9 cellular contexts compared by ENCODE assay signal in the genomic region with DNA sequence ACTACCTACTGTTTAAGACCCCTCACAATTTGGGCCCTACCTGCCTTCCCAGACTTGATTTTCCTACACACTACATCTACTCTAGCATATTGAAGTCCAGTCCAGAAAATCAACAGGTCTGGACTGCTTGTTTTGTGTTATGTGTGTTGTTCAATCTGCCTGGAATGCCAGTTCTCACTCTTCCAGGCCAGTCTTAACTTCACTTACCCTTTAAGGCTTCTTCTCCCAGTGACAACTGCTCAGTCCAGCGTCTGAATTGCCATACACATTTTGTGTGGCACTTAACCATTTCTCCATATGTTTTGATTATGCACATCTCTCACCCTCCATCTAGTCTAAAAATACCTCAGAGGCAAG. TPM values are rescaled to one million over a fixed set of nuclear protein-coding genes. Genes with fewer than 3 reads are reported as not detected.
DNase-seq lines count a peak whose midpoint lies in the region; ATAC-seq and TF ChIP-seq lines count a peak whose summit lies in the region.
"Had no signal": no experiment of that assay in that cellular context is flagged by ENCODE, and none has a peak within 500 bp of the region (broad histone marks: within the 10 kb centered on the region; RNA-seq: fewer than 3 reads in every experiment).

No MANE protein-coding gene starts in this region.

- CTCF ChIA-PET in activated CD4-positive, alpha-beta T cell treated with anti-CD3 and anti-CD28 coated beads for 36 hours (lab: Charles Lee) = no interaction called here
- CTCF ChIA-PET in T-cell (lab: Charles Lee) = no interaction called here

- DNase-seq in activated CD4-positive, alpha-beta T cell treated with anti-CD3 and anti-CD28 coated beads for 36 hours = no peak
- DNase-seq in activated CD4-positive, alpha-beta T cell treated with anti-CD3 and anti-CD28 coated beads, Interleukin-2, amount 50 U/mL, for 48 hours = no peak
- DNase-seq in T-cell = no peak
- no peak for DNase-seq in fibroblast of pulmonary artery (ENCODE audit: low read depth)
- no peak for DNase-seq in SKM-1 treated with dmso at 0.1 percent for 144 hours (lab: John Stamatoyannopoulos, UW; ENCODE audit: unreplicated experiment)
- no peak for DNase-seq in iPS-NIHi7 (ENCODE audit: extremely low spot score)
- DNase-seq in NCI-H524 treated with DMSO at 0.1 percent for 48 hours (lab: John Stamatoyannopoulos, UW) = no peak
- DNase-seq: COR-L47 had no signal

- H3K27ac Mint-ChIP-seq in activated CD4-positive, alpha-beta T cell treated with anti-CD3 and anti-CD28 coated beads for 36 hours = peak overlapping the region; percentile 53
- H3K27ac Mint-ChIP-seq in T-cell = no peak overlapping the region
- H3K27ac Mint-ChIP-seq in stimulated activated memory B cell treated with anti-CD40 and anti-IgM and Interleukin-4, amounts not matched to agents 10 μg/mL and 1 μg/mL and 100 μg/mL, for 72 hours = no peak overlapping the region

- peak overlapping the region; percentile 89 for H3K4me3 Mint-ChIP-seq in activated CD4-positive, alpha-beta T cell treated with anti-CD3 and anti-CD28 coated beads for 36 hours
- H3K4me3 Mint-ChIP-seq in T-cell = peak overlapping the region; percentile 69 to 86 (median 74)
- H3K4me3 Mint-ChIP-seq in stimulated activated memory B cell treated with anti-CD40 and anti-IgM and Interleukin-4, amounts not matched to agents 10 μg/mL and 1 μg/mL and 100 μg/mL, for 72 hours = peak overlapping the region; percentile 83

- POLR2A ChIA-PET in activated CD4-positive, alpha-beta T cell treated with anti-CD3 and anti-CD28 coated beads for 36 hours (lab: Charles Lee) = no interaction called here
- POLR2A ChIA-PET in T-cell (lab: Charles Lee) = no interaction called here

- no peak for ATAC-seq in activated CD4-positive, alpha-beta T cell treated with anti-CD3 and anti-CD28 coated beads for 36 hours
- no peak for ATAC-seq in T-cell (replicated peaks in 1 of 4)
- no peak for ATAC-seq in stimulated activated memory B cell treated with anti-CD40 and anti-IgM and Interleukin-4, amounts not matched to agents 10 μg/mL and 1 μg/mL and 100 μg/mL, for 72 hours

- peak overlapping the region; percentile 74 for H3K4me3 ChIP-seq in fibroblast of pulmonary artery (replicated peaks; ENCODE audit: low read depth, low read length)

- H3K9me3 Mint-ChIP-seq in activated CD4-positive, alpha-beta T cell treated with anti-CD3 and anti-CD28 coated beads for 36 hours (ENCODE audit: low read depth) = no peaks in the 10 kb centered on the region
- H3K9me3 Mint-ChIP-seq in T-cell = no peaks in the 10 kb centered on the region
- H3K9me3 Mint-ChIP-seq in stimulated activated memory B cell treated with anti-CD40 and anti-IgM and Interleukin-4, amounts not matched to agents 10 μg/mL and 1 μg/mL and 100 μg/mL, for 72 hours = no peaks in the 10 kb centered on the region

- H3K27me3 Mint-ChIP-seq in activated CD4-positive, alpha-beta T cell treated with anti-CD3 and anti-CD28 coated beads for 36 hours = peaks cover 5% of the 10 kb centered on the region
- peaks cover 7 to 8% of the 10 kb centered on the region in 2 donors for H3K27me3 Mint-ChIP-seq in T-cell
- peaks cover 18% of the 10 kb centered on the region for H3K27me3 Mint-ChIP-seq in stimulated activated memory B cell treated with anti-CD40 and anti-IgM and Interleukin-4, amounts not matched to agents 10 μg/mL and 1 μg/mL and 100 μg/mL, for 72 hours

- intact Hi-C loops in activated CD4-positive, alpha-beta T cell treated with anti-CD3 and anti-CD28 coated beads for 36 hours (cut with DNase I, micrococcal nuclease) = loop anchor here (10.0 kb wide), 5 partner anchors 118 to 1358 kb away; partner anchors contain the start of genes DET1 (in 1 of the 2), FANCI (in 1 of the 2), HDDC3 (in 1 of the 2) and MFGE8 (in 1 of the 2)

- H3K36me3 Mint-ChIP-seq in activated CD4-positive, alpha-beta T cell treated with anti-CD3 and anti-CD28 coated beads for 36 hours (ENCODE audit: low read depth) = peaks cover 44% of the 10 kb centered on the region
- no peaks in the 10 kb centered on the region for H3K36me3 Mint-ChIP-seq in T-cell
- no peaks in the 10 kb centered on the region for H3K36me3 Mint-ChIP-seq in stimulated activated memory B cell treated with anti-CD40 and anti-IgM and Interleukin-4, amounts not matched to agents 10 μg/mL and 1 μg/mL and 100 μg/mL, for 72 hours

- H3K4me1 Mint-ChIP-seq in activated CD4-positive, alpha-beta T cell treated with anti-CD3 and anti-CD28 coated beads for 36 hours = peaks cover 29% of the 10 kb centered on the region
- H3K4me1 Mint-ChIP-seq in T-cell = peaks cover 10 to 12% (median 11%) of the 10 kb centered on the region in 3 donors
- H3K4me1 Mint-ChIP-seq in stimulated activated memory B cell treated with anti-CD40 and anti-IgM and Interleukin-4, amounts not matched to agents 10 μg/mL and 1 μg/mL and 100 μg/mL, for 72 hours = peaks cover 9% of the 10 kb centered on the region

- no peak for TF ChIP-seq CTCF in fibroblast of pulmonary artery (IDR thresholded peaks at IDR 0.05; ENCODE audit: low read length, missing control alignments)

RNA-seq across cellular contexts. Expression of gene TICRR, which starts 1.1 kb away (rescaled TPM):
- total RNA-seq in activated CD4-positive, alpha-beta T cell treated with anti-CD3 and anti-CD28 coated beads for 36 hours = 10 to 100 TPM; 25.7 to 28.9 TPM
- under 1 TPM; 0.14 to 0.38 (median 0.25) TPM for total RNA-seq in T-cell

Comparison
In these comparisons a context has a peak if more than half of its experiments do, and no peak if none do; other contexts are left out.
1. RNA of gene TICRR, which starts 1.1 kb away (total RNA-seq): 25.7 to 28.9 TPM in activated CD4-positive, alpha-beta T cell treated with anti-CD3 and anti-CD28 coated beads for 36 hours; 0.14 to 0.38 TPM in T-cell; every median in the first group is over 10 times any median in the second.
2. Peak in every context shown above with its lines, with median percentiles within 50 percentile points of each other: H3K4me3 Mint-ChIP-seq.